Comparison of ENCODE assay signal across 14 cellular contexts in the genomic region with DNA sequence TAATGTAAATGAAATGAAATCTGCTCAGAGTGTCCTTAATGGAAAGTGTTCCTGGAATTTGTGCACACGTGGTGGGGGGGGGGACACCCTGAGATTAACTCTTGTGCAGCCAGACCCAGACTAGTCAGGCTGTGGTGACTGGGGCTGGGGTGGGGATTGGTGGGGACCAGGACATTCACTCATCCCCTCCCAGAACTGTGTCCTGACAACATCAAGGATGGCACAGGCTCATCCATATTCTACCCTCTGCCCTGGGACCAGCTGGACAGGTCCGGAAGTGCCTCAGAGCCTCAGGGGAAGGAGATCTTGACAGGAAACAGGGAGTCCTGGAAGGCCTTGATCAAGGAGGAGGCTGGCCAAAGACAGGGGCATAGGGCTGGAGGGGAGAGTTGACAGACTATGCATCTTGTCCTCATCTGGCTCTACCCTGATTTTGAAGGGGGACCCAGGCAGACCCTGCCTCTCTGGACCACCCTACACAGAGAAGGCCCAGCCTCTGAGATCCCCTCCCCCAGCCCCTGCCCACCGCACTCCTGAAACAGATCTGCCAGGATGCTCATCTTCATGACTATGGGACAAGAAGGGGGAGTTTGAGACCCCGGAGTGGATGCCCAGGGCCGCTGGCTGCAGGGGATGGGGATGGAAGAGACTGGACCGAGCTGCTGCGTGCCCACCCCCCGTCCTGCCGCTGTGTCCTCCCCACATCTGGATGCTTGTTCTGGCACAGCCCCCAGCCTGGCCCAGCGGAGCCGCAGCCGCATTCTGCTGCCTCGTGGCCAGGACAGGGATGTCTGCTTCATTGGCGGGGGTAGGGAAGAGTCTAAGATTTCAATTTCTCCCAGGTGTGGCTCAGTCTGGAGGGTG. TPM values are rescaled to one million over a fixed set of nuclear protein-coding genes. Genes with fewer than 3 reads are reported as not detected.
DNase-seq lines count a peak whose midpoint lies in the region; ATAC-seq and TF ChIP-seq lines count a peak whose summit lies in the region.
"Had no signal": no experiment of that assay in that cellular context is flagged by ENCODE, and none has a peak within 500 bp of the region (broad histone marks: within the 10 kb centered on the region; RNA-seq: fewer than 3 reads in every experiment).

No MANE protein-coding gene starts in this region.

- no peak overlapping the region; the same call in 1 of the 2 replicates for H3K4me3 Mint-ChIP-seq in HFFc6
- peak overlapping the region in 2 of 3 experiments; percentile 23 to 50 for H3K4me3 Mint-ChIP-seq in nephron
- H3K4me3 Mint-ChIP-seq in effector memory CD8-positive, alpha-beta T cell = no peak overlapping the region
- H3K4me3 Mint-ChIP-seq: immature natural killer cell had no signal

- peak overlapping the region; percentile 46 for H3K27ac Mint-ChIP-seq in HFFc6
- peak overlapping the region; percentile 74 to 92 (median 81) for H3K27ac Mint-ChIP-seq in nephron
- H3K27ac Mint-ChIP-seq in effector memory CD8-positive, alpha-beta T cell = peak overlapping the region in 1 of 2 donors; percentile 49
- H3K27ac Mint-ChIP-seq: immature natural killer cell had no signal

- no peak overlapping the region for H3K4me3 ChIP-seq in coronary artery
- H3K4me3 ChIP-seq: dorsolateral prefrontal cortex had no signal

- no peak for ATAC-seq in HG02981 (IDR thresholded peaks at IDR 0.05; ENCODE audit: unreplicated experiment)
- ATAC-seq in HG03025 (IDR thresholded peaks at IDR 0.05; ENCODE audit: low FRiP score, unreplicated experiment) = no peak
- no peak for ATAC-seq in effector memory CD8-positive, alpha-beta T cell (replicated peaks)
- ATAC-seq: stimulated activated naive CD8-positive, alpha-beta T cell treated with anti-CD3 and anti-CD28 coated beads, Interleukin-15, Interleukin-2, amounts not matched to agents 100 U/mL and 50 U/mL, for 24 hours had no signal

- H3K27ac ChIP-seq in coronary artery = no peak overlapping the region

- H3K4me1 Mint-ChIP-seq in HFFc6 (ENCODE audit: low read depth) (peaks cover 43% of the 10 kb centered on the region), nephron (peaks cover 54% of the 10 kb centered on the region)
- H3K4me1 Mint-ChIP-seq in effector memory CD8-positive, alpha-beta T cell (ENCODE audit: low read depth in 2 of 2) = peaks cover 0 to 3% of the 10 kb centered on the region in 2 donors

- TF ChIP-seq CTCF in HFFc6 (IDR thresholded peaks at IDR 0.05) (no peak), coronary artery (IDR thresholded peaks at IDR 0.05) (no peak), nephron (IDR thresholded peaks at IDR 0.05; ENCODE audit: unreplicated experiment in 3 of 3) (no peak)

- peak; percentile 55 for DNase-seq in D341Med (ENCODE audit: low spot score)
- DNase-seq in HFFc6 = no peak
- peak; percentile 74 for DNase-seq in coronary artery (ENCODE audit: low spot score)
- no peak for DNase-seq in effector memory CD8-positive, alpha-beta T cell
- no peak for DNase-seq in T-helper 2 cell
- DNase-seq: activated CD4-positive, alpha-beta T cell treated with anti-CD3 and anti-CD28 coated beads for 1 hour; activated T-cell treated with anti-CD3 and anti-CD28 coated beads, Interleukin-2, amount 50 U/mL, for 1 hour; immature natural killer cell; NCI-H2081 treated with DMSO at 0.1 percent for 48 hours; stimulated activated naive CD8-positive, alpha-beta T cell treated with anti-CD3 and anti-CD28 coated beads, Interleukin-15, Interleukin-2, amounts not matched to agents 100 U/mL and 50 U/mL, for 24 hours had no signal

- H3K27me3 Mint-ChIP-seq in HFFc6 (ENCODE audit: insufficient read depth) = peaks cover 15% of the 10 kb centered on the region
- H3K27me3 Mint-ChIP-seq in nephron (ENCODE audit: low read depth) = no peaks in the 10 kb centered on the region
- no peaks in the 10 kb centered on the region for H3K27me3 Mint-ChIP-seq in effector memory CD8-positive, alpha-beta T cell

- H3K9me3 Mint-ChIP-seq in HFFc6 = no peaks in the 10 kb centered on the region
- H3K9me3 Mint-ChIP-seq in nephron = no peaks in the 10 kb centered on the region
- H3K9me3 Mint-ChIP-seq in effector memory CD8-positive, alpha-beta T cell = no peaks in the 10 kb centered on the region
- H3K9me3 Mint-ChIP-seq: immature natural killer cell had no signal

- no peaks in the 10 kb centered on the region for H3K36me3 Mint-ChIP-seq in HFFc6 (ENCODE audit: low read depth)
- peaks cover 11% of the 10 kb centered on the region for H3K36me3 Mint-ChIP-seq in nephron (ENCODE audit: low read depth)
- H3K36me3 Mint-ChIP-seq in effector memory CD8-positive, alpha-beta T cell (ENCODE audit: insufficient read depth) = peaks cover 43% of the 10 kb centered on the region

RNA-seq across cellular contexts. Expression of a gene that starts 30.5 kb away (rescaled TPM):
- 10 to 100 TPM; 20.5 to 35.6 (median 22.8) TPM for total RNA-seq in HFFc6 (2021; fragmentation: NEBNext Ultra II Directional; extraction: Animal tissue kit (Norgen Biotek cat#: 25700))

RNA-seq across cellular contexts. Expression of a gene that starts 35.9 kb away (rescaled TPM):
- 10 to 100 TPM; 69.3 to 83.8 (median 78.5) TPM for total RNA-seq in HFFc6 (2021; fragmentation: NEBNext Ultra II Directional; extraction: Animal tissue kit (Norgen Biotek cat#: 25700))

Comparison
In these comparisons a context has a peak if more than half of its experiments do, and no peak if none do; other contexts are left out.
1. DNase-seq: peak in D341Med (single experiment) and coronary artery (single experiment); none in HFFc6 (single experiment), effector memory CD8-positive, alpha-beta T cell (0 of 3) and T-helper 2 cell (0 of 5).
2. H3K4me3 Mint-ChIP-seq: peak in nephron (2 of 3); none in HFFc6 (single experiment) and effector memory CD8-positive, alpha-beta T cell (0 of 2).